8 cellular contexts compared by ENCODE assay signal in genomic region chr15:43799209-43799944, GRCh38. TPM values are rescaled to one million over a fixed set of nuclear protein-coding genes. Genes with fewer than 3 reads are reported as not detected.
A peak's percentile ranks its signal among the peaks of the same experiment; 100 is the strongest.
DNase-seq lines count a peak whose midpoint lies in the region; ATAC-seq and TF ChIP-seq lines count a peak whose summit lies in the region.

No MANE protein-coding gene starts in this region.

- intact Hi-C loops in activated CD4-positive, alpha-beta T cell treated with anti-CD3 and anti-CD28 coated beads, Interleukin-2, amount 10 ng/mL, durations not matched to agents 24 days and 14 days (cut with micrococcal nuclease): no loop called here

- H3K4me3 ChIP-seq in RWPE2 (ENCODE audit: severe bottlenecking): no peak overlapping the region
- H3K4me3 ChIP-seq in hepatocyte: no peak overlapping the region
- H3K4me3 ChIP-seq in thoracic aorta: no peak overlapping the region

- no peaks in the 10 kb centered on the region for H3K9me3 ChIP-seq in RWPE2 (ENCODE audit: severe bottlenecking)
- H3K9me3 ChIP-seq in hepatocyte (ENCODE audit: low read depth): no peaks in the 10 kb centered on the region
- no peaks in the 10 kb centered on the region for H3K9me3 ChIP-seq in thoracic aorta

- peaks cover 31% of the 10 kb centered on the region for H3K79me2 ChIP-seq in hepatocyte

- H3K9me3 Mint-ChIP-seq in activated CD4-positive, alpha-beta T cell treated with anti-CD3 and anti-CD28 coated beads, Interleukin-2, amount 10 ng/mL, durations not matched to agents 24 days and 14 days: no peaks in the 10 kb centered on the region

- no peaks in the 10 kb centered on the region for H3K27me3 Mint-ChIP-seq in activated CD4-positive, alpha-beta T cell treated with anti-CD3 and anti-CD28 coated beads, Interleukin-2, amount 10 ng/mL, durations not matched to agents 24 days and 14 days

- no peak overlapping the region for H2AFZ ChIP-seq in hepatocyte

- H3K4me1 ChIP-seq in RWPE2 (ENCODE audit: insufficient read depth, poor library complexity, severe bottlenecking): peaks cover 12% of the 10 kb centered on the region
- H3K4me1 ChIP-seq in hepatocyte (ENCODE audit: insufficient read depth): peaks cover 37% of the 10 kb centered on the region
- peaks cover 11 to 49% of the 10 kb centered on the region in 2 donors for H3K4me1 ChIP-seq in thoracic aorta (ENCODE audit: control insufficient read depth in 1 of 2, low read depth in 2 of 2)

- DNase-seq in activated CD4-positive, alpha-beta T cell treated with anti-CD3 and anti-CD28 coated beads, Interleukin-2, amount 10 ng/mL, durations not matched to agents 24 days and 14 days: no peak
- DNase-seq in activated CD4-positive, alpha-beta T cell treated with anti-CD3 and anti-CD28 coated beads, Interleukin-2, amount 50 U/mL, for 4 hours: no peak
- DNase-seq in RWPE2 (ENCODE audit: low spot score): no peak
- DNase-seq in hepatocyte (ENCODE audit: low spot score): no peak
- DNase-seq in thoracic aorta (ENCODE audit: low spot score): no peak
- DNase-seq in NCI-H1092 treated with DMSO at 0.1 percent for 48 hours (lab: John Stamatoyannopoulos, UW): no peak

- peak overlapping the region; percentile 98 for H3K27ac Mint-ChIP-seq in activated CD4-positive, alpha-beta T cell treated with anti-CD3 and anti-CD28 coated beads, Interleukin-2, amount 10 ng/mL, durations not matched to agents 24 days and 14 days

- no peak for ATAC-seq in RWPE2 (ENCODE audit: low read depth)
- ATAC-seq in thoracic aorta (ENCODE audit: insufficient number of reproducible peaks, low FRiP score, low read depth): no peak
- no peak for ATAC-seq in HG03354 (IDR thresholded peaks at IDR 0.05; ENCODE audit: poor library complexity, severe bottlenecking, unreplicated experiment)
- no peak for ATAC-seq in GM19467 (IDR thresholded peaks at IDR 0.05; ENCODE audit: unreplicated experiment)

- H4K20me1 ChIP-seq in hepatocyte (ENCODE audit: insufficient read depth, poor library complexity, severe bottlenecking): peaks cover under 1% of the 10 kb centered on the region

- H3K27ac ChIP-seq in RWPE2 (ENCODE audit: poor library complexity, severe bottlenecking) (peak overlapping the region; percentile 63), hepatocyte (peak overlapping the region; percentile 94), thoracic aorta (peak overlapping the region; percentile 82 to 93)

- H3K4me1 Mint-ChIP-seq in activated CD4-positive, alpha-beta T cell treated with anti-CD3 and anti-CD28 coated beads, Interleukin-2, amount 10 ng/mL, durations not matched to agents 24 days and 14 days: peaks cover 40% of the 10 kb centered on the region

- H3K36me3 Mint-ChIP-seq in activated CD4-positive, alpha-beta T cell treated with anti-CD3 and anti-CD28 coated beads, Interleukin-2, amount 10 ng/mL, durations not matched to agents 24 days and 14 days (ENCODE audit: low read depth): peaks cover 71% of the 10 kb centered on the region

- H3K9me2 ChIP-seq in hepatocyte (replicated peaks; ENCODE audit: insufficient read depth): no peaks in the 10 kb centered on the region

- H3K4me2 ChIP-seq in hepatocyte: peak overlapping the region; percentile 21

- H3K4me3 Mint-ChIP-seq in activated CD4-positive, alpha-beta T cell treated with anti-CD3 and anti-CD28 coated beads, Interleukin-2, amount 10 ng/mL, durations not matched to agents 24 days and 14 days: peak overlapping the region; percentile 96

- H3K36me3 ChIP-seq in RWPE2 (ENCODE audit: low read depth) (peaks cover 78% of the 10 kb centered on the region), hepatocyte (replicated peaks; ENCODE audit: insufficient read depth, low read depth) (no peaks in the 10 kb centered on the region), thoracic aorta (peaks cover 19% of the 10 kb centered on the region)

- no peaks in the 10 kb centered on the region for H3K27me3 ChIP-seq in RWPE2 (ENCODE audit: insufficient read depth, poor library complexity, severe bottlenecking)
- no peaks in the 10 kb centered on the region for H3K27me3 ChIP-seq in hepatocyte
- H3K27me3 ChIP-seq in thoracic aorta (replicated peaks; ENCODE audit: insufficient read depth): no peaks in the 10 kb centered on the region

- 90% methylated on average over 16 of the region's 16 CpGs for WGBS in hepatocyte (ENCODE audit: low lambda C conversion rate, missing lambda C conversion rate)

- TF ChIP-seq CTCF in RWPE2 (IDR thresholded peaks at IDR 0.05; ENCODE audit: poor library complexity, severe bottlenecking): no peak
- no peak for TF ChIP-seq CTCF in hepatocyte (IDR thresholded peaks at IDR 0.05; ENCODE audit: poor library complexity)
- TF ChIP-seq CTCF in thoracic aorta (IDR thresholded peaks at IDR 0.05): no peak

RNA-seq across cellular contexts. Expression of gene SERINC4, which starts 0.6 kb away (rescaled TPM):
- 0.28 and 0.33 TPM in 2 replicates for total RNA-seq in activated CD4-positive, alpha-beta T cell treated with anti-CD3 and anti-CD28 coated beads, Interleukin-2, amount 10 ng/mL, durations not matched to agents 24 days and 14 days
- total RNA-seq in hepatocyte (0.10 and 0.24 TPM in 2 replicates), thoracic aorta (not detected)
- polyA plus RNA-seq in hepatocyte: not detected in 2 replicates

RNA-seq across cellular contexts. Expression of gene HYPK, which starts 1.0 kb away (rescaled TPM):
- 20.3 and 33.8 TPM in 2 replicates for total RNA-seq in activated CD4-positive, alpha-beta T cell treated with anti-CD3 and anti-CD28 coated beads, Interleukin-2, amount 10 ng/mL, durations not matched to agents 24 days and 14 days
- total RNA-seq in hepatocyte: 5.8 and 10.4 TPM in 2 replicates
- polyA plus RNA-seq in hepatocyte: 12.8 and 19.2 TPM in 2 replicates
- 10 to 100 TPM in 1 of 2 donors, 1 to 10 TPM in 1; 9.2 to 21.2 TPM for total RNA-seq in thoracic aorta

RNA-seq across cellular contexts. Expression of gene SERF2, which starts 7.3 kb away (rescaled TPM):
- total RNA-seq in activated CD4-positive, alpha-beta T cell treated with anti-CD3 and anti-CD28 coated beads, Interleukin-2, amount 10 ng/mL, durations not matched to agents 24 days and 14 days: 524 TPM in 2 replicates
- 958 and 1,175 TPM in 2 replicates for total RNA-seq in hepatocyte
- polyA plus RNA-seq in hepatocyte: 2,443 and 2,578 TPM in 2 replicates
- total RNA-seq in thoracic aorta: 100 to 1,000 TPM; 532 to 761 TPM

RNA-seq across cellular contexts. Expression of gene ELL3, which starts 22.6 kb away (rescaled TPM):
- 1.2 and 1.3 TPM in 2 replicates for total RNA-seq in activated CD4-positive, alpha-beta T cell treated with anti-CD3 and anti-CD28 coated beads, Interleukin-2, amount 10 ng/mL, durations not matched to agents 24 days and 14 days
- total RNA-seq in hepatocyte: 5.0 and 7.7 TPM in 2 replicates
- polyA plus RNA-seq in hepatocyte: 4.5 and 6.4 TPM in 2 replicates
- total RNA-seq in thoracic aorta: 10 to 100 TPM in 1 of 2 donors, 1 to 10 TPM in 1; 7.2 to 11.2 TPM

RNA-seq across cellular contexts. Expression of gene MFAP1, which starts 25.1 kb away (rescaled TPM):
- total RNA-seq in activated CD4-positive, alpha-beta T cell treated with anti-CD3 and anti-CD28 coated beads, Interleukin-2, amount 10 ng/mL, durations not matched to agents 24 days and 14 days: 49.3 and 51.3 TPM in 2 replicates
- 26.9 and 37.8 TPM in 2 replicates for total RNA-seq in hepatocyte
- 30.9 and 36.9 TPM in 2 replicates for polyA plus RNA-seq in hepatocyte
- 10 to 100 TPM in 1 of 2 donors, 1 to 10 TPM in 1; 6.8 to 20.8 TPM for total RNA-seq in thoracic aorta
